ENCODE assay signal across 8 cellular contexts in the genomic region with DNA sequence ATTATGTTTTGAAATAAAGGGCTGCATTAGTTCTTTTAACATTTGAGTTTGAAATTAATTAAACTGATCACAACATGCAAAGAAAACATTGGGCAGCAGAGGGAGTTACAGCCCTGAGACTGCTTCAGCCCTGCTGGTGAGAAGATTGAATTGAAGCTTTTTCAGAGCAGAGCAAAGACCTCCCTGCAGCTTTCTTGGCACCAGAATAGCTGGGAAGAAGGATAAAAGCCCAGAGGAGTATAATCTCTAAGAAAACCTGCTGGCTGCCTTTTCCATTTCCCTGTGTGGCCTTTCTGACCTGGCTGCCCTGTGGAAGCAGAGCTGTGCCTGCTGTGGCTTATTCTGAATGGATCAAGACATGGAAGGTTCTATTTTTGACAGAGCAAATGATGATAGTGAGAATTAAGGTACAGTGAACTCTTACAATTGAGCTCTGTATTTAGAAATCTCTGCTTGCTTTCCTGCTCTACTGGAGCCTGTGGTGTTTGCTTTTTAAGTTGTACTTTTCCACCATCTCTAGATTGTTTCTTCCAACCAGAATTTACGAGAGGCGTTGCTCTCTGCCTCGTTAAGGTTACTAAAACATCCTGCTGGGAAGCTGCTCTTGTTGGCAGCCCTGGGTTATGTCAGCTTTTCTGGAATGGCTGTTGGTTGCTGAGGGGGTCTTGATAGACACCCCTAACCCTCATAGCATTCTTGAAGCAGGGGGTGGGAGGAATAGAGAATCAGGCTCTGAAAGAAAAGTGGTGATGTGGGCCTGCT. TPM values are rescaled to one million over a fixed set of nuclear protein-coding genes. Genes with fewer than 3 reads are reported as not detected.
A peak's percentile ranks its signal among the peaks of the same experiment; 100 is the strongest.
DNase-seq lines count a peak whose midpoint lies in the region; ATAC-seq and TF ChIP-seq lines count a peak whose summit lies in the region.

No MANE protein-coding gene starts in this region.

- no peaks in the 10 kb centered on the region for H3K27me3 Mint-ChIP-seq in activated CD4-positive, alpha-beta T cell treated with anti-CD3 and anti-CD28 coated beads, Interleukin-2, amount 10 ng/mL, durations not matched to agents 7 days and 5 days
- no peaks in the 10 kb centered on the region for H3K27me3 Mint-ChIP-seq in effector memory CD8-positive, alpha-beta T cell

- TF ChIP-seq EP300 in upper lobe of left lung (IDR thresholded peaks at IDR 0.05) = no peak

- H3K9me3 ChIP-seq in lower lobe of right lung (no peaks in the 10 kb centered on the region), upper lobe of left lung (no peaks in the 10 kb centered on the region)

- 73 to 84% methylated on average over 3 of the region's 3 CpGs for WGBS in upper lobe of left lung, 2 donors

- H3K36me3 ChIP-seq in lower lobe of right lung (peaks cover 66% of the 10 kb centered on the region), upper lobe of left lung (peaks cover 2 to 76% (median 21%) of the 10 kb centered on the region in 4 donors)

- POLR2A ChIA-PET in activated CD4-positive, alpha-beta T cell treated with anti-CD3 and anti-CD28 coated beads, Interleukin-2, amount 10 ng/mL, durations not matched to agents 7 days and 5 days (lab: Charles Lee) = no interaction called here

- H3K4me1 Mint-ChIP-seq in activated CD4-positive, alpha-beta T cell treated with anti-CD3 and anti-CD28 coated beads, Interleukin-2, amount 10 ng/mL, durations not matched to agents 7 days and 5 days = no peaks in the 10 kb centered on the region
- H3K4me1 Mint-ChIP-seq in effector memory CD8-positive, alpha-beta T cell (ENCODE audit: low read depth in 2 of 2) = peaks cover 0 to 3% of the 10 kb centered on the region in 2 donors

- intact Hi-C loops in lower lobe of right lung (cut with DNase I) = loop anchor here (5.0 kb wide), 1 partner anchor 256 kb away; no protein-coding TSS in a partner anchor

- ATAC-seq in effector memory CD8-positive, alpha-beta T cell (replicated peaks) = peak; percentile 71
- ATAC-seq in lower lobe of right lung (peak; percentile 72 to 76), upper lobe of left lung (ENCODE audit: low FRiP score in 2 of 2) (peak in 1 of 2 donors; percentile 79), GM19395 (IDR thresholded peaks at IDR 0.05; ENCODE audit: unreplicated experiment) (no peak)

- TF ChIP-seq POLR2A in upper lobe of left lung (IDR thresholded peaks at IDR 0.05) = no peak

- H3K27ac Mint-ChIP-seq in activated CD4-positive, alpha-beta T cell treated with anti-CD3 and anti-CD28 coated beads, Interleukin-2, amount 10 ng/mL, durations not matched to agents 7 days and 5 days = no peak overlapping the region
- peak overlapping the region; percentile 41 to 59 for H3K27ac Mint-ChIP-seq in effector memory CD8-positive, alpha-beta T cell

- TF ChIP-seq CTCF in lower lobe of right lung (IDR thresholded peaks at IDR 0.05) (peak; percentile 63), upper lobe of left lung (IDR thresholded peaks at IDR 0.05) (peak; percentile 40 to 90 (median 80))

- no peaks in the 10 kb centered on the region for H3K9me3 Mint-ChIP-seq in activated CD4-positive, alpha-beta T cell treated with anti-CD3 and anti-CD28 coated beads, Interleukin-2, amount 10 ng/mL, durations not matched to agents 7 days and 5 days
- no peaks in the 10 kb centered on the region for H3K9me3 Mint-ChIP-seq in effector memory CD8-positive, alpha-beta T cell

- no peaks in the 10 kb centered on the region for H3K27me3 ChIP-seq in lower lobe of right lung (ENCODE audit: low read depth)
- no peaks in the 10 kb centered on the region for H3K27me3 ChIP-seq in upper lobe of left lung

- peaks cover 42% of the 10 kb centered on the region for H3K36me3 Mint-ChIP-seq in activated CD4-positive, alpha-beta T cell treated with anti-CD3 and anti-CD28 coated beads, Interleukin-2, amount 10 ng/mL, durations not matched to agents 7 days and 5 days (ENCODE audit: low read depth)
- H3K36me3 Mint-ChIP-seq in effector memory CD8-positive, alpha-beta T cell (ENCODE audit: insufficient read depth) = peaks cover 58% of the 10 kb centered on the region

- DNase-seq in activated CD4-positive, alpha-beta T cell treated with anti-CD3 and anti-CD28 coated beads, Interleukin-2, amount 10 ng/mL, durations not matched to agents 7 days and 5 days = peak; percentile 34
- DNase-seq in activated CD4-positive, alpha-beta T cell treated with anti-CD3 and anti-CD28 coated beads for 1 hour = no peak
- peak; percentile 49 for DNase-seq in LoVo (ENCODE audit: low spot score)
- DNase-seq in SHP77 treated with DMSO at 0.1 percent for 48 hours (lab: John Stamatoyannopoulos, UW) = peak; percentile 29
- DNase-seq in effector memory CD8-positive, alpha-beta T cell = peak; percentile 16 to 18 (median 18)
- no peak for DNase-seq in lower lobe of right lung
- no peak for DNase-seq in upper lobe of left lung

- no peak overlapping the region for H3K4me3 ChIP-seq in lower lobe of right lung
- no peak overlapping the region for H3K4me3 ChIP-seq in upper lobe of left lung

- H3K4me3 Mint-ChIP-seq in activated CD4-positive, alpha-beta T cell treated with anti-CD3 and anti-CD28 coated beads, Interleukin-2, amount 10 ng/mL, durations not matched to agents 7 days and 5 days = no peak overlapping the region
- no peak overlapping the region for H3K4me3 Mint-ChIP-seq in effector memory CD8-positive, alpha-beta T cell

- CTCF ChIA-PET in activated CD4-positive, alpha-beta T cell treated with anti-CD3 and anti-CD28 coated beads, Interleukin-2, amount 10 ng/mL, durations not matched to agents 7 days and 5 days (lab: Charles Lee) = interaction anchor here (0.6 to 2.8 kb wide), 7 partner anchors 11 to 257 kb away, joined by 3 to 31 read pairs (median 3); no protein-coding TSS in a partner anchor

- H3K27ac ChIP-seq in lower lobe of right lung = no peak overlapping the region
- H3K27ac ChIP-seq in upper lobe of left lung = no peak overlapping the region

- H3K4me1 ChIP-seq in lower lobe of right lung (no peaks in the 10 kb centered on the region), upper lobe of left lung (peaks cover 0 to 9% (median 5%) of the 10 kb centered on the region in 4 donors)

RNA-seq across cellular contexts. Expression of gene SNRPE, which starts 9.9 kb away (rescaled TPM):
- 100 to 1,000 TPM; 153 to 187 TPM for total RNA-seq in activated CD4-positive, alpha-beta T cell treated with anti-CD3 and anti-CD28 coated beads, Interleukin-2, amount 10 ng/mL, durations not matched to agents 7 days and 5 days
- total RNA-seq in lower lobe of right lung = 51.8 TPM
- 10 to 100 TPM in 5 of 6 donors, 1 to 10 TPM in 1; 7.3 to 72.7 (median 34.0) TPM for total RNA-seq in upper lobe of left lung

Comparison
In these comparisons a context has a peak if more than half of its experiments do, and no peak if none do; other contexts are left out.
1. DNase-seq: peak in activated CD4-positive, alpha-beta T cell treated with anti-CD3 and anti-CD28 coated beads, Interleukin-2, amount 10 ng/mL, durations not matched to agents 7 days and 5 days (single experiment), LoVo (single experiment), SHP77 treated with DMSO at 0.1 percent for 48 hours (single experiment) and effector memory CD8-positive, alpha-beta T cell (3 of 3); none in activated CD4-positive, alpha-beta T cell treated with anti-CD3 and anti-CD28 coated beads for 1 hour (single experiment), lower lobe of right lung (single experiment) and upper lobe of left lung (0 of 2).